Comparison of ENCODE assay signal across 8 cellular contexts in genomic region chr14:68790656-68791077, GRCh38. TPM values are rescaled to one million over a fixed set of nuclear protein-coding genes. Genes with fewer than 3 reads are reported as not detected.
DNase-seq lines count a peak whose midpoint lies in the region; ATAC-seq and TF ChIP-seq lines count a peak whose summit lies in the region.

No MANE protein-coding gene starts in this region.

- H2AFZ ChIP-seq in fibroblast of lung (ENCODE audit: low read length) = no peak overlapping the region

- H3K4me1 ChIP-seq in fibroblast of lung (ENCODE audit: control insufficient read depth, extremely low read depth, insufficient read depth, low read length) (peaks cover 11% of the 10 kb centered on the region), prostate gland (replicated peaks) (no peaks in the 10 kb centered on the region)

- H3K27me3 ChIP-seq in MG63 (no peaks in the 10 kb centered on the region), fibroblast of lung (ENCODE audit: control insufficient read depth, insufficient read depth, low read length) (no peaks in the 10 kb centered on the region), prostate gland (replicated peaks; ENCODE audit: insufficient read depth) (no peaks in the 10 kb centered on the region)

- H3K36me3 ChIP-seq in MG63 (peaks cover 56% of the 10 kb centered on the region), fibroblast of lung (ENCODE audit: control insufficient read depth, insufficient read depth, low read length) (peaks cover 17% of the 10 kb centered on the region), prostate gland (peaks cover 7 to 14% of the 10 kb centered on the region in 2 donors)

- peaks cover 56% of the 10 kb centered on the region for H3K4me1 Mint-ChIP-seq in activated T-cell treated with anti-CD3 and anti-CD28 coated beads, Interleukin-2, amount 50 U/mL, for 24 hours (ENCODE audit: low read depth)

- H3K9me3 ChIP-seq in MG63 = no peaks in the 10 kb centered on the region
- no peaks in the 10 kb centered on the region for H3K9me3 ChIP-seq in fibroblast of lung (ENCODE audit: control insufficient read depth, insufficient read depth, low read depth, low read length)
- H3K9me3 ChIP-seq in prostate gland = no peaks in the 10 kb centered on the region

- intact Hi-C loops in prostate gland (cut with DNase I) = loop anchor here (5.0 kb wide), 2 partner anchors 243 to 263 kb away; no protein-coding TSS in a partner anchor

- no peaks in the 10 kb centered on the region for H4K20me1 ChIP-seq in fibroblast of lung (ENCODE audit: control insufficient read depth, extremely low read depth, insufficient read depth, low read length)

- H3K4me3 ChIP-seq in MG63 (peak overlapping the region; percentile 85), fibroblast of lung (replicated peaks in 1 of 4; ENCODE audit: control extremely low read depth in 1 of 4, insufficient read depth in 1 of 4, low read depth in 3 of 4, low read length in 4 of 4) (peak overlapping the region; percentile 91 to 100 (median 95)), prostate gland (peak overlapping the region; percentile 86 to 94)

- H3K27ac Mint-ChIP-seq in activated T-cell treated with anti-CD3 and anti-CD28 coated beads, Interleukin-2, amount 50 U/mL, for 24 hours = peak overlapping the region; percentile 99

- no peak for ATAC-seq in GM19035 (IDR thresholded peaks at IDR 0.05; ENCODE audit: unreplicated experiment)

- H3K27ac ChIP-seq in fibroblast of lung (ENCODE audit: insufficient read depth, low read length) (peak overlapping the region; percentile 100), prostate gland (peak overlapping the region; percentile 99 to 100)

- WGBS in prostate gland = under 1% methylated on average over 8 of the region's 8 CpGs

- H3K9ac ChIP-seq in fibroblast of lung (ENCODE audit: insufficient read depth, low read length) = peak overlapping the region; percentile 89

- peak overlapping the region; percentile 89 for H3K4me3 Mint-ChIP-seq in activated T-cell treated with anti-CD3 and anti-CD28 coated beads, Interleukin-2, amount 50 U/mL, for 24 hours

- H3K9me3 Mint-ChIP-seq in activated T-cell treated with anti-CD3 and anti-CD28 coated beads, Interleukin-2, amount 50 U/mL, for 24 hours = no peaks in the 10 kb centered on the region

- TF ChIP-seq CTCF in fibroblast of lung (conservative IDR thresholded peaks at IDR 0.05 in 1 of 2, IDR thresholded peaks at IDR 0.05 in 1 of 2; ENCODE audit: low read depth in 1 of 2, low read length in 2 of 2) = no peak
- TF ChIP-seq CTCF in prostate gland (IDR thresholded peaks at IDR 0.05) = no peak

- peak overlapping the region; percentile 42 for H3K4me2 ChIP-seq in fibroblast of lung (ENCODE audit: extremely low read depth, insufficient read depth, low read length)

- H3K79me2 ChIP-seq in fibroblast of lung (ENCODE audit: control insufficient read depth, insufficient read depth, low read length) = peaks cover 58% of the 10 kb centered on the region

- DNase-seq in MG63 (no peak), fibroblast of lung (ENCODE audit: low read depth in 2 of 2) (no peak), prostate gland (ENCODE audit: low spot score) (no peak), HUDEP-2 (lab: John Stamatoyannopoulos, UW; ENCODE audit: unreplicated experiment in 76 of 76) (no peak), NCI-H774 (lab: John Stamatoyannopoulos, UW) (no peak), GOT3 (lab: John Stamatoyannopoulos, UW) (no peak)
- peak; percentile 81 for DNase-seq in activated T-cell treated with anti-CD3 and anti-CD28 coated beads, Interleukin-2, amount 50 U/mL, for 24 hours

- TF ChIP-seq POLR2A in prostate gland (IDR thresholded peaks at IDR 0.05) = no peak

- H3K36me3 Mint-ChIP-seq in activated T-cell treated with anti-CD3 and anti-CD28 coated beads, Interleukin-2, amount 50 U/mL, for 24 hours (ENCODE audit: low read depth) = peaks cover 68% of the 10 kb centered on the region

- no peaks in the 10 kb centered on the region for H3K27me3 Mint-ChIP-seq in activated T-cell treated with anti-CD3 and anti-CD28 coated beads, Interleukin-2, amount 50 U/mL, for 24 hours

RNA-seq across cellular contexts. Expression of gene ZFP36L1, which starts 2.2 kb away (rescaled TPM):
- 9.3 and 30.2 TPM in 2 replicates for total RNA-seq in MG63 (2014; rRNA removed; shearing (Covaris generic); ENCODE audit: low replicate concordance)
- 13.9 and 22.0 TPM in 2 replicates for total RNA-seq in fibroblast of lung
- 41.7 and 58.6 TPM in 2 replicates for polyA plus RNA-seq in fibroblast of lung
- 111 and 130 TPM in 2 replicates for polyA plus RNA-seq in fibroblast of lung (2012)
- polyA minus RNA-seq in fibroblast of lung (ENCODE audit: low replicate concordance) = 82.5 and 113 TPM in 2 replicates
- total RNA-seq in prostate gland = 100 to 1,000 TPM; 359 to 556 TPM

Comparison
In these comparisons a context has a peak if more than half of its experiments do, and no peak if none do; other contexts are left out.
1. RNA of gene ZFP36L1, which starts 2.2 kb away (total RNA-seq): 359 to 556 TPM in prostate gland; 13.9 to 22.0 TPM in fibroblast of lung and 9.3 to 30.2 TPM in MG63; every median in the first group is over 10 times any median in the second.
2. Peak in every context shown above with its lines, with median percentiles within 50 percentile points of each other: H3K4me3 ChIP-seq.